ENCODE assay signal across 17 cellular contexts in genomic region chr11:35981581-35981980, GRCh38. TPM values are rescaled to one million over a fixed set of nuclear protein-coding genes. Genes with fewer than 3 reads are reported as not detected.
DNase-seq lines count a peak whose midpoint lies in the region; TF ChIP-seq lines count a peak whose summit lies in the region.
"Had no signal": no experiment of that assay in that cellular context is flagged by ENCODE, and none has a peak within 500 bp of the region (broad histone marks: within the 10 kb centered on the region; RNA-seq: fewer than 3 reads in every experiment).

No MANE protein-coding gene starts in this region.

- TF ChIP-seq CTCF in vagina (IDR thresholded peaks at IDR 0.05) (no peak), thyroid gland (IDR thresholded peaks at IDR 0.05) (no peak)

- H3K9ac ChIP-seq in subcutaneous abdominal adipose tissue (ENCODE audit: low read length in 5 of 5): no peak overlapping the region
- H3K9ac ChIP-seq: neural progenitor cell had no signal

- H3K27ac ChIP-seq in subcutaneous abdominal adipose tissue (ENCODE audit: low read depth, low read length) (peak overlapping the region; percentile 49), vagina (no peak overlapping the region), thyroid gland (no peak overlapping the region)
- H3K27ac ChIP-seq: neural progenitor cell, right lobe of liver had no signal

- H3K27me3 Mint-ChIP-seq in activated CD4-positive, alpha-beta memory T cell treated with anti-CD3 and anti-CD28 coated beads for 36 hours: peaks cover 4% of the 10 kb centered on the region
- H3K27me3 Mint-ChIP-seq: activated CD4-positive, alpha-beta memory T cell treated with anti-CD3 and anti-CD28 coated beads, Interleukin-2, amount 10 ng/mL, durations not matched to agents 7 days and 5 days had no signal

- intact Hi-C loops in vagina (cut with DNase I): no loop called here
- intact Hi-C loops in activated CD4-positive, alpha-beta memory T cell treated with anti-CD3 and anti-CD28 coated beads for 36 hours (cut with micrococcal nuclease): no loop called here
- intact Hi-C loops in thyroid gland (cut with DNase I): no loop called here

- no peaks in the 10 kb centered on the region for H3K27me3 ChIP-seq in MG63
- H3K27me3 ChIP-seq in subcutaneous abdominal adipose tissue (ENCODE audit: control insufficient read depth in 5 of 5, insufficient read depth in 4 of 5, low read length in 5 of 5): no peaks in the 10 kb centered on the region
- H3K27me3 ChIP-seq in vagina: no peaks in the 10 kb centered on the region
- no peaks in the 10 kb centered on the region for H3K27me3 ChIP-seq in thyroid gland
- H3K27me3 ChIP-seq: brain microvascular endothelial cell, neural progenitor cell, right lobe of liver had no signal

- no peak overlapping the region for H3K4me3 ChIP-seq in MG63
- no peak overlapping the region for H3K4me3 ChIP-seq in subcutaneous abdominal adipose tissue (ENCODE audit: low read depth in 1 of 5, low read length in 5 of 5)
- H3K4me3 ChIP-seq in vagina: no peak overlapping the region
- no peak overlapping the region for H3K4me3 ChIP-seq in thyroid gland (replicated peaks in 1 of 3)
- H3K4me3 ChIP-seq: neural progenitor cell, right lobe of liver had no signal

- no peak overlapping the region for H3K27ac Mint-ChIP-seq in activated CD4-positive, alpha-beta memory T cell treated with anti-CD3 and anti-CD28 coated beads for 36 hours
- H3K27ac Mint-ChIP-seq: activated CD4-positive, alpha-beta memory T cell treated with anti-CD3 and anti-CD28 coated beads, Interleukin-2, amount 10 ng/mL, durations not matched to agents 7 days and 5 days; activated naive CD4-positive, alpha-beta T cell treated with anti-CD3 and anti-CD28 coated beads, Interleukin-2, amount 50 U/mL, for 24 hours; neural progenitor cell had no signal

- H3K36me3 Mint-ChIP-seq in activated CD4-positive, alpha-beta memory T cell treated with anti-CD3 and anti-CD28 coated beads for 36 hours: no peaks in the 10 kb centered on the region
- H3K36me3 Mint-ChIP-seq: activated naive CD4-positive, alpha-beta T cell treated with anti-CD3 and anti-CD28 coated beads, Interleukin-2, amount 50 U/mL, for 24 hours had no signal

- peaks cover 0 to 48% (median 13%) of the 10 kb centered on the region in 5 donors for H3K4me1 ChIP-seq in subcutaneous abdominal adipose tissue (ENCODE audit: control insufficient read depth in 5 of 5, insufficient read depth in 5 of 5, low read length in 5 of 5)
- peaks cover 22% of the 10 kb centered on the region for H3K4me1 ChIP-seq in vagina
- H3K4me1 ChIP-seq in thyroid gland: peaks cover 0 to 8% of the 10 kb centered on the region in 2 donors
- H3K4me1 ChIP-seq: right lobe of liver had no signal

- H3K4me1 Mint-ChIP-seq in activated CD4-positive, alpha-beta memory T cell treated with anti-CD3 and anti-CD28 coated beads for 36 hours (ENCODE audit: low read depth): no peaks in the 10 kb centered on the region
- H3K4me1 Mint-ChIP-seq: activated CD4-positive, alpha-beta memory T cell treated with anti-CD3 and anti-CD28 coated beads, Interleukin-2, amount 10 ng/mL, durations not matched to agents 7 days and 5 days; activated naive CD4-positive, alpha-beta T cell treated with anti-CD3 and anti-CD28 coated beads, Interleukin-2, amount 50 U/mL, for 24 hours had no signal

- no peaks in the 10 kb centered on the region for H3K36me3 ChIP-seq in MG63
- no peaks in the 10 kb centered on the region for H3K36me3 ChIP-seq in subcutaneous abdominal adipose tissue (ENCODE audit: control insufficient read depth in 5 of 5, insufficient read depth in 5 of 5, low read length in 5 of 5)
- H3K36me3 ChIP-seq in vagina: no peaks in the 10 kb centered on the region
- no peaks in the 10 kb centered on the region for H3K36me3 ChIP-seq in thyroid gland
- H3K36me3 ChIP-seq: brain microvascular endothelial cell, right lobe of liver had no signal

- H3K4me3 Mint-ChIP-seq in activated CD4-positive, alpha-beta memory T cell treated with anti-CD3 and anti-CD28 coated beads for 36 hours: no peak overlapping the region
- H3K4me3 Mint-ChIP-seq: activated CD4-positive, alpha-beta memory T cell treated with anti-CD3 and anti-CD28 coated beads, Interleukin-2, amount 10 ng/mL, durations not matched to agents 7 days and 5 days; activated naive CD4-positive, alpha-beta T cell treated with anti-CD3 and anti-CD28 coated beads, Interleukin-2, amount 50 U/mL, for 24 hours; activated T-cell treated with anti-CD3 and anti-CD28 coated beads, Interleukin-2, amount 50 U/mL, for 4 hours; neural progenitor cell had no signal

- POLR2A ChIA-PET in activated CD4-positive, alpha-beta memory T cell treated with anti-CD3 and anti-CD28 coated beads for 36 hours (lab: Charles Lee): no interaction called here

- H3K9me3 Mint-ChIP-seq in activated CD4-positive, alpha-beta memory T cell treated with anti-CD3 and anti-CD28 coated beads for 36 hours: peaks cover 3% of the 10 kb centered on the region
- H3K9me3 Mint-ChIP-seq: activated CD4-positive, alpha-beta memory T cell treated with anti-CD3 and anti-CD28 coated beads, Interleukin-2, amount 10 ng/mL, durations not matched to agents 7 days and 5 days; activated naive CD4-positive, alpha-beta T cell treated with anti-CD3 and anti-CD28 coated beads, Interleukin-2, amount 50 U/mL, for 24 hours; activated T-cell treated with anti-CD3 and anti-CD28 coated beads, Interleukin-2, amount 50 U/mL, for 4 hours had no signal

- 79 to 81% methylated on average over 7 of the region's 7 CpGs for WGBS in thyroid gland, 2 donors

- TF ChIP-seq POLR2A in vagina (IDR thresholded peaks at IDR 0.05) (no peak), thyroid gland (IDR thresholded peaks at IDR 0.05) (no peak)

- DNase-seq in MG63: peak; percentile 75
- DNase-seq in cerebellar cortex (ENCODE audit: low spot score): peak; percentile 87
- DNase-seq in mucosa of gallbladder (ENCODE audit: low spot score): peak; percentile 20
- no peak for DNase-seq in vagina (ENCODE audit: extremely low spot score in 2 of 2)
- no peak for DNase-seq in activated CD4-positive, alpha-beta memory T cell treated with anti-CD3 and anti-CD28 coated beads for 36 hours
- no peak for DNase-seq in thyroid gland
- DNase-seq: activated CD4-positive, alpha-beta memory T cell treated with anti-CD3 and anti-CD28 coated beads, Interleukin-2, amount 10 ng/mL, durations not matched to agents 7 days and 5 days; activated T-cell treated with anti-CD3 and anti-CD28 coated beads, Interleukin-2, amount 50 U/mL, for 4 hours; GOT3; NCI-H1048; NCI-H2081; NCI-H748 treated with DMSO at 0.1 percent for 48 hours; right lobe of liver had no signal

- CTCF ChIA-PET in activated CD4-positive, alpha-beta memory T cell treated with anti-CD3 and anti-CD28 coated beads for 36 hours (lab: Charles Lee): no interaction called here

- H3K9me3 ChIP-seq in MG63 (no peaks in the 10 kb centered on the region), subcutaneous abdominal adipose tissue (ENCODE audit: control insufficient read depth in 5 of 5, low read length in 5 of 5) (no peaks in the 10 kb centered on the region), vagina (no peaks in the 10 kb centered on the region), thyroid gland (no peaks in the 10 kb centered on the region)
- H3K9me3 ChIP-seq: right lobe of liver had no signal

RNA-seq across cellular contexts. Expression of gene LDLRAD3, which starts 37.7 kb away (rescaled TPM):
- total RNA-seq in MG63 (2014; rRNA removed; shearing (Covaris generic); ENCODE audit: low replicate concordance): 1.6 and 1.8 TPM in 2 replicates
- total RNA-seq in mucosa of gallbladder (5.0 TPM), vagina (34.4 TPM), thyroid gland (1 to 10 TPM; 3.6 to 9.3 (median 6.2) TPM)
- total RNA-seq in activated CD4-positive, alpha-beta memory T cell treated with anti-CD3 and anti-CD28 coated beads for 36 hours: under 1 TPM; 0.10 to 0.22 TPM
- total RNA-seq: activated CD4-positive, alpha-beta memory T cell treated with anti-CD3 and anti-CD28 coated beads, Interleukin-2, amount 10 ng/mL, durations not matched to agents 7 days and 5 days had no signal

Comparison
In these comparisons a context has a peak if more than half of its experiments do, and no peak if none do; other contexts are left out.
1. DNase-seq: peak in MG63 (single experiment), cerebellar cortex (single experiment) and mucosa of gallbladder (single experiment); none in vagina (0 of 2), activated CD4-positive, alpha-beta memory T cell treated with anti-CD3 and anti-CD28 coated beads for 36 hours (single experiment) and thyroid gland (0 of 2).